8 cellular contexts compared by ENCODE assay signal in genomic region chr10:101291254-101292193, GRCh38.
DNase-seq lines count a peak whose midpoint lies in the region; ATAC-seq, FAIRE-seq and TF ChIP-seq lines count a peak whose summit lies in the region.

No MANE protein-coding gene starts in this region.

- H3K79me2 ChIP-seq in parathyroid adenoma = no peaks in the 10 kb centered on the region

- peak overlapping the region; percentile 72 for H2AFZ ChIP-seq in parathyroid adenoma

- H3K4me2 ChIP-seq in parathyroid adenoma (ENCODE audit: low read length) = peak overlapping the region; percentile 74

- H3K27ac ChIP-seq in C4-2B (no peak overlapping the region), HUES64 (ENCODE audit: low read depth, low read length) (no peak overlapping the region), gastroesophageal sphincter (no peak overlapping the region), parathyroid adenoma (no peak overlapping the region), vagina (no peak overlapping the region)

- 1% methylated on average over 69 of the region's 70 CpGs for whole genome bisulfite sequencing in HUES64
- WGBS in gastroesophageal sphincter (ENCODE audit: low coverage in 1 of 2), 2 donors = 4 to 12% methylated on average over 10 to 20 of the region's 70 CpGs

- H3K27me3 ChIP-seq in HUES64 (ENCODE audit: insufficient read depth, low read length) (peaks cover 95% of the 10 kb centered on the region), gastroesophageal sphincter (peaks cover 98% of the 10 kb centered on the region), parathyroid adenoma (ENCODE audit: control insufficient read depth, insufficient read depth, low read length) (peaks cover 4% of the 10 kb centered on the region), vagina (no peaks in the 10 kb centered on the region)

- H3K4me3 ChIP-seq in HUES64 (ENCODE audit: low read length) = peak overlapping the region; percentile 60
- peak overlapping the region; percentile 28 to 59 for H3K4me3 ChIP-seq in gastroesophageal sphincter
- peak overlapping the region; percentile 47 for H3K4me3 ChIP-seq in parathyroid adenoma (ENCODE audit: low read depth, low read length)
- H3K4me3 ChIP-seq in vagina = peak overlapping the region; percentile 44 to 55

- DNase-seq in RCC 7860 (ENCODE audit: low spot score) (peak; percentile 10), activated gamma-delta T cell (lab: John Stamatoyannopoulos, UW) (peak; percentile 20), vagina (ENCODE audit: extremely low spot score in 2 of 2) (no peak)

- no peaks in the 10 kb centered on the region for H3K9me3 ChIP-seq in HUES64 (ENCODE audit: insufficient read depth, low read depth, low read length)
- no peaks in the 10 kb centered on the region for H3K9me3 ChIP-seq in gastroesophageal sphincter
- H3K9me3 ChIP-seq in parathyroid adenoma (ENCODE audit: control insufficient read depth, low read length) = no peaks in the 10 kb centered on the region
- H3K9me3 ChIP-seq in vagina = no peaks in the 10 kb centered on the region

- TF ChIP-seq EP300 in gastroesophageal sphincter (IDR thresholded peaks at IDR 0.05) = no peak

- TF ChIP-seq POLR2A in gastroesophageal sphincter (IDR thresholded peaks at IDR 0.05) = no peak
- TF ChIP-seq POLR2A in vagina (IDR thresholded peaks at IDR 0.05) = no peak

- H3K36me3 ChIP-seq in HUES64 (ENCODE audit: insufficient read depth, low read length) (no peaks in the 10 kb centered on the region), gastroesophageal sphincter (no peaks in the 10 kb centered on the region), parathyroid adenoma (ENCODE audit: control insufficient read depth, insufficient read depth, low read length) (no peaks in the 10 kb centered on the region), vagina (no peaks in the 10 kb centered on the region)

- TF ChIP-seq CTCF in C4-2B (conservative IDR thresholded peaks at IDR 0.05) (peak; percentile 57), gastroesophageal sphincter (IDR thresholded peaks at IDR 0.05) (peak in 3 of 4 experiments; percentile 46 to 76 (median 56)), parathyroid adenoma (IDR thresholded peaks at IDR 0.05) (peak; percentile 68), vagina (IDR thresholded peaks at IDR 0.05) (peak in 2 of 3 experiments; percentile 28 to 41)

- peak; percentile 37 for ATAC-seq in gastroesophageal sphincter
- ATAC-seq in GM18517 (IDR thresholded peaks at IDR 0.05; ENCODE audit: unreplicated experiment) = no peak

- no peak for FAIRE-seq in RCC 7860 (lab: Jason Lieb, UNC)

- peaks cover 22% of the 10 kb centered on the region for H3K4me1 ChIP-seq in HUES64 (ENCODE audit: insufficient read depth, low read length)
- peaks cover 0 to 22% (median 7%) of the 10 kb centered on the region in 3 donors for H3K4me1 ChIP-seq in gastroesophageal sphincter
- peaks cover 3% of the 10 kb centered on the region for H3K4me1 ChIP-seq in parathyroid adenoma
- peaks cover 13% of the 10 kb centered on the region for H3K4me1 ChIP-seq in vagina

- intact Hi-C loops in vagina (cut with DNase I) = loop anchor here (5.0 kb wide), 1 partner anchor 69 kb away; no protein-coding TSS in a partner anchor

- H3K9ac ChIP-seq in HUES64 (ENCODE audit: low read depth, low read length) = no peak overlapping the region
- H3K9ac ChIP-seq in parathyroid adenoma = no peak overlapping the region

Comparison
In these comparisons a context has a peak if more than half of its experiments do, and no peak if none do; other contexts are left out.
1. DNase-seq: peak in RCC 7860 (single experiment) and activated gamma-delta T cell (single experiment); none in vagina (0 of 2).
2. Peak in every context shown above with its lines, with median percentiles within 50 percentile points of each other: CTCF ChIP-seq and H3K4me3 ChIP-seq.